ENCODE assay signal across 27 cellular contexts in the genomic region with DNA sequence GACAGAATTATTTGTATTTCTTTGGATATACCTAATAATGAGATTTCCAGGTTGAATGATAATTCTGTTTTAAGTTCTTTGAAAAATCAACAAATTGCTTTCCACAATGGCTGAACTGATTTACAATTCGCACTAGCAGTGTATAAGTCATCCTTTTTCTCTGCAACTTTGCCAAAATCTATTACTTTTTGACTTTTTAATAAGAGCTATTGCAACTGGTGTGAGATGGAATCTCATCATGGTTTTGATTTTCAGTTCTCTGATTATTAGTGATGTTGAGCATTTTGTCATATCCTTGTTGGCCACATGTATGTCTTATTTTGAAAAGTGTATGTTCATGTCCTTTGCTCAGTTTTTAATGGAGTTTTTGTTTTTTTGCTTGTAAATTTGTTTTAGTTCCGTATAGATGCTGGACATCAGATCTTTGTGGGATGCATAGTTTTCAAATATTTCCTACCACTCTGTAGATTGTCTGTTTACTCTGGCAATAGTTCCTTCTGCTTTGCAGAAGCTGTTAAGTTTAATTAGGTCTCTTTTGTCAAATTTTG.
"Had no signal": no experiment of that assay in that cellular context is flagged by ENCODE, and none has a peak within 500 bp of the region (broad histone marks: within the 10 kb centered on the region; RNA-seq: fewer than 3 reads in every experiment).

No MANE protein-coding gene starts in this region.

- H3K4me1 ChIP-seq: left lung, lower lobe of right lung, prostate gland, right atrium auricular region, tibial nerve had no signal

- H3K9me3 ChIP-seq: lower lobe of right lung, pancreas, prostate gland had no signal

- DNase-seq: activated B cell treated with CpG ODN at 0.5 μM for 24 hours; activated CD4-positive, alpha-beta T cell treated with anti-CD3 and anti-CD28 coated beads, Interleukin-2, amount 50 U/mL, for 1 hour; activated CD8-positive, alpha-beta T cell treated with anti-CD3 and anti-CD28 coated beads for 36 hours; activated gamma-delta T cell treated with Interleukin-2 at 50 U/mL for 16 hours; activated naive CD8-positive, alpha-beta T cell treated with anti-CD3 and anti-CD28 coated beads, Interleukin-2, amount 50 U/mL, for 24 hours; activated T-cell treated with anti-CD3 and anti-CD28 coated beads, Interleukin-2, amount 50 U/mL, for 4 hours; anterior cingulate cortex; dorsolateral prefrontal cortex; effector memory CD4-positive, alpha-beta T cell; foreskin melanocyte; heart right ventricle; kidney glomerular epithelial cell; left lung; lower lobe of right lung; mesenchymal stem cell; naive thymus-derived CD8-positive, alpha-beta T cell; nucleus accumbens; pancreas; stimulated activated CD4-positive, alpha-beta T cell treated with anti-CD3 and anti-CD28 coated beads, Interleukin-15, amount 100 ng/mL, for 24 hours; stimulated activated naive CD4-positive, alpha-beta T cell treated with Interleukin-2 at 50 U/mL for 16 hours; T-helper 17 cell; T1000 had no signal

- ATAC-seq: activated CD8-positive, alpha-beta T cell treated with anti-CD3 and anti-CD28 coated beads for 36 hours; activated naive CD8-positive, alpha-beta T cell treated with anti-CD3 and anti-CD28 coated beads, Interleukin-2, amount 50 U/mL, for 24 hours; activated T-cell treated with anti-CD3 and anti-CD28 coated beads, Interleukin-2, amount 50 U/mL, for 4 hours; activated T-helper 17 cell treated with anti-CD3 and anti-CD28 coated beads, Interleukin-2, amount 50 U/mL, for 72 hours; heart right ventricle; left lung; lower lobe of right lung; naive thymus-derived CD8-positive, alpha-beta T cell; pancreas; T-helper 17 cell had no signal

- H3K27ac ChIP-seq: coronary artery, dorsolateral prefrontal cortex, heart right ventricle, left lung, lower lobe of right lung, pancreas, prostate gland, right atrium auricular region, tibial nerve had no signal

- H3K27me3 ChIP-seq: dorsolateral prefrontal cortex, heart right ventricle, left lung, pancreas, right atrium auricular region, tibial nerve had no signal

- H3K4me3 ChIP-seq: coronary artery, dorsolateral prefrontal cortex, heart right ventricle, left lung, lower lobe of right lung, pancreas, prostate gland, right atrium auricular region, tibial nerve had no signal

- H3K36me3 ChIP-seq: heart right ventricle, left lung, lower lobe of right lung, pancreas, prostate gland, right atrium auricular region, tibial nerve had no signal
